16 cellular contexts compared by ENCODE assay signal in genomic region chr2:9694661-9695060, GRCh38.
DNase-seq lines count a peak whose midpoint lies in the region; ATAC-seq and TF ChIP-seq lines count a peak whose summit lies in the region.
"Had no signal": no experiment of that assay in that cellular context is flagged by ENCODE, and none has a peak within 500 bp of the region (broad histone marks: within the 10 kb centered on the region; RNA-seq: fewer than 3 reads in every experiment).

No MANE protein-coding gene starts in this region.

- H4K8ac ChIP-seq in H9 (replicated peaks; ENCODE audit: insufficient read length, low read depth, low read length) (no peak overlapping the region), mesendoderm (ENCODE audit: low read depth, low read length) (no peak overlapping the region)

- no peak overlapping the region for H3K14ac ChIP-seq in H9 (ENCODE audit: insufficient read depth, low read length)

- H3K27me3 ChIP-seq in H9 (ENCODE audit: insufficient read depth, low read length) = no peaks in the 10 kb centered on the region
- no peaks in the 10 kb centered on the region for H3K27me3 ChIP-seq in neural progenitor cell
- no peaks in the 10 kb centered on the region for H3K27me3 ChIP-seq in CD8-positive, alpha-beta T cell (ENCODE audit: insufficient read depth, low read length)
- no peaks in the 10 kb centered on the region for H3K27me3 ChIP-seq in mesendoderm (ENCODE audit: insufficient read depth, low read length, poor library complexity)

- H3K4me1 ChIP-seq in H9 (ENCODE audit: insufficient read depth, low read length) = peaks cover 10% of the 10 kb centered on the region; the same call in 1 of the 2 replicates
- peaks cover 7% of the 10 kb centered on the region for H3K4me1 ChIP-seq in neural progenitor cell
- peaks cover 5% of the 10 kb centered on the region for H3K4me1 ChIP-seq in CD8-positive, alpha-beta T cell (ENCODE audit: insufficient read depth, low read length)
- H3K4me1 ChIP-seq in mesendoderm (ENCODE audit: control insufficient read depth, low read depth, low read length) = no peaks in the 10 kb centered on the region
- H3K4me1 ChIP-seq: HAP-1 had no signal

- TF ChIP-seq CTCF in H9 (conservative IDR thresholded peaks at IDR 0.05) (no peak), neural progenitor cell (IDR thresholded peaks at IDR 0.05) (no peak)
- no peak for TF ChIP-seq CTCF in CD8-positive, alpha-beta T cell (IDR thresholded peaks at IDR 0.05)

- H2BK120ac ChIP-seq in H9 (ENCODE audit: low read depth, low read length, poor library complexity, severe bottlenecking) (no peak overlapping the region), mesendoderm (ENCODE audit: low read depth, low read length) (no peak overlapping the region)

- no peaks in the 10 kb centered on the region for H3K23me2 ChIP-seq in H9 (ENCODE audit: insufficient read length, low read depth, low read length, poor library complexity, severe bottlenecking)

- no peak overlapping the region for H3K4ac ChIP-seq in H9 (ENCODE audit: low read depth, low read length)
- H3K4ac ChIP-seq in mesendoderm (ENCODE audit: low read depth, low read length) = no peak overlapping the region

- DNase-seq in H9 (no peak), neural progenitor cell (ENCODE audit: low spot score) (no peak), mesendoderm (no peak)
- no peak for DNase-seq in central memory CD8-positive, alpha-beta T cell (ENCODE audit: low spot score in 2 of 2)
- no peak for DNase-seq in activated CD8-positive, alpha-beta memory T cell treated with anti-CD3 and anti-CD28 coated beads, Interleukin-2, amount 10 ng/mL, durations not matched to agents 7 days and 5 days
- DNase-seq in CD8-positive, alpha-beta T cell = no peak
- no peak for DNase-seq in activated naive CD4-positive, alpha-beta T cell treated with anti-CD3 and anti-CD28 coated beads, Interleukin-2, amount 50 U/mL, for 72 hours (ENCODE audit: low spot score in 2 of 2)
- DNase-seq: CD4-positive, alpha-beta memory T cell; COR-L47; DMS153; DND-41; GDM1 had no signal

- H3K9me3 ChIP-seq in H9 (ENCODE audit: control insufficient read depth, low read depth, low read length) (no peaks in the 10 kb centered on the region), neural progenitor cell (ENCODE audit: low read depth) (no peaks in the 10 kb centered on the region)
- H3K9me3 ChIP-seq in CD8-positive, alpha-beta T cell (ENCODE audit: low read length) = no peaks in the 10 kb centered on the region
- H3K9me3 ChIP-seq: HAP-1 had no signal

- no peak overlapping the region for H3K23ac ChIP-seq in H9 (ENCODE audit: insufficient read length, low read depth, low read length)
- H3K23ac ChIP-seq in mesendoderm (ENCODE audit: low read length) = no peak overlapping the region

- H3K36me3 ChIP-seq in neural progenitor cell = no peaks in the 10 kb centered on the region
- no peaks in the 10 kb centered on the region for H3K36me3 ChIP-seq in CD8-positive, alpha-beta T cell (ENCODE audit: insufficient read depth, low read length)
- H3K36me3 ChIP-seq in mesendoderm (ENCODE audit: control insufficient read depth, insufficient read depth, low read length) = no peaks in the 10 kb centered on the region
- H3K36me3 ChIP-seq: HAP-1 had no signal

- CTCF ChIA-PET in activated CD8-positive, alpha-beta memory T cell treated with anti-CD3 and anti-CD28 coated beads, Interleukin-2, amount 10 ng/mL, durations not matched to agents 7 days and 5 days (lab: Charles Lee) = interaction anchor here (2.6 to 3.2 kb wide), 2 partner anchors 10 to 12 kb away, joined by 6 to 13 read pairs; no protein-coding TSS in a partner anchor
- CTCF ChIA-PET in CD8-positive, alpha-beta T cell (lab: Charles Lee) = interaction anchor here (0.7 to 1.6 kb wide), 2 partner anchors 45 to 105 kb away, joined by 3 read pairs; no protein-coding TSS in a partner anchor

- WGBS in H9 (ENCODE audit: extremely low coverage, insufficient read length, low lambda C conversion rate) = no CpG with 5 or more reads among the region's 16 CpGs
- WGBS in mesendoderm (ENCODE audit: extremely low coverage, insufficient coverage, low lambda C conversion rate) = no CpG with 5 or more reads among the region's 16 CpGs

- no peaks in the 10 kb centered on the region for H3K79me2 ChIP-seq in H9 (ENCODE audit: insufficient read depth, low read length)
- H3K79me2 ChIP-seq in neural progenitor cell (ENCODE audit: low read depth) = no peaks in the 10 kb centered on the region
- no peaks in the 10 kb centered on the region for H3K79me2 ChIP-seq in mesendoderm (ENCODE audit: control insufficient read depth, insufficient read depth, low read length)

- intact Hi-C loops in CD8-positive, alpha-beta T cell (cut with DNase I, micrococcal nuclease) = no loop called here

- no peaks in the 10 kb centered on the region for H3K9me3 Mint-ChIP-seq in H9
- H3K9me3 Mint-ChIP-seq in central memory CD8-positive, alpha-beta T cell = no peaks in the 10 kb centered on the region
- H3K9me3 Mint-ChIP-seq in neural progenitor cell = no peaks in the 10 kb centered on the region
- H3K9me3 Mint-ChIP-seq in activated CD8-positive, alpha-beta memory T cell treated with anti-CD3 and anti-CD28 coated beads, Interleukin-2, amount 10 ng/mL, durations not matched to agents 7 days and 5 days (ENCODE audit: low read depth) = no peaks in the 10 kb centered on the region
- no peaks in the 10 kb centered on the region for H3K9me3 Mint-ChIP-seq in CD8-positive, alpha-beta T cell
- no peaks in the 10 kb centered on the region for H3K9me3 Mint-ChIP-seq in activated naive CD4-positive, alpha-beta T cell treated with anti-CD3 and anti-CD28 coated beads, Interleukin-2, amount 50 U/mL, for 72 hours
- H3K9me3 Mint-ChIP-seq: CD4-positive, alpha-beta memory T cell had no signal

- POLR2A ChIA-PET in CD8-positive, alpha-beta T cell (lab: Charles Lee) = no interaction called here

- H3K36me3 Mint-ChIP-seq in H9 (ENCODE audit: insufficient read depth in 1 of 3, low read depth in 3 of 3) = no peaks in the 10 kb centered on the region
- peaks cover 4% of the 10 kb centered on the region for H3K36me3 Mint-ChIP-seq in central memory CD8-positive, alpha-beta T cell (ENCODE audit: insufficient read depth)
- no peaks in the 10 kb centered on the region for H3K36me3 Mint-ChIP-seq in neural progenitor cell
- no peaks in the 10 kb centered on the region for H3K36me3 Mint-ChIP-seq in activated CD8-positive, alpha-beta memory T cell treated with anti-CD3 and anti-CD28 coated beads, Interleukin-2, amount 10 ng/mL, durations not matched to agents 7 days and 5 days
- H3K36me3 Mint-ChIP-seq in CD8-positive, alpha-beta T cell = no peaks in the 10 kb centered on the region
- H3K36me3 Mint-ChIP-seq in activated naive CD4-positive, alpha-beta T cell treated with anti-CD3 and anti-CD28 coated beads, Interleukin-2, amount 50 U/mL, for 72 hours = no peaks in the 10 kb centered on the region
- H3K36me3 Mint-ChIP-seq: CD4-positive, alpha-beta memory T cell had no signal

- H4K5ac ChIP-seq in H9 (ENCODE audit: insufficient read length, low read depth, low read length) (no peak overlapping the region), mesendoderm (ENCODE audit: low read length) (no peak overlapping the region)

- H3K27me3 Mint-ChIP-seq in H9 (ENCODE audit: low read depth) = peaks cover 4% of the 10 kb centered on the region
- no peaks in the 10 kb centered on the region for H3K27me3 Mint-ChIP-seq in central memory CD8-positive, alpha-beta T cell
- H3K27me3 Mint-ChIP-seq in neural progenitor cell (ENCODE audit: insufficient read depth, low read depth) = peaks cover 3% of the 10 kb centered on the region
- no peaks in the 10 kb centered on the region for H3K27me3 Mint-ChIP-seq in activated CD8-positive, alpha-beta memory T cell treated with anti-CD3 and anti-CD28 coated beads, Interleukin-2, amount 10 ng/mL, durations not matched to agents 7 days and 5 days
- no peaks in the 10 kb centered on the region for H3K27me3 Mint-ChIP-seq in CD8-positive, alpha-beta T cell (ENCODE audit: low read depth)
- H3K27me3 Mint-ChIP-seq: CD4-positive, alpha-beta memory T cell had no signal

- H2AFZ ChIP-seq in H9 (ENCODE audit: low read length) (peak overlapping the region; percentile 3), neural progenitor cell (replicated peaks) (peak overlapping the region; percentile 68)

- H2AK5ac ChIP-seq in H9 (ENCODE audit: insufficient read length, low read length) (no peak overlapping the region), mesendoderm (ENCODE audit: low read length) (no peak overlapping the region)

- ATAC-seq in central memory CD8-positive, alpha-beta T cell (replicated peaks; ENCODE audit: extremely low read depth, poor library complexity, severe bottlenecking) = no peak
- ATAC-seq in activated CD8-positive, alpha-beta memory T cell treated with anti-CD3 and anti-CD28 coated beads, Interleukin-2, amount 10 ng/mL, durations not matched to agents 7 days and 5 days = no peak
- no peak for ATAC-seq in CD8-positive, alpha-beta T cell
- no peak for ATAC-seq in activated naive CD4-positive, alpha-beta T cell treated with anti-CD3 and anti-CD28 coated beads, Interleukin-2, amount 50 U/mL, for 72 hours
- ATAC-seq: HepG2 had no signal

- H3K56ac ChIP-seq in H9 (ENCODE audit: insufficient read length, low read depth, low read length) (no peak overlapping the region), mesendoderm (ENCODE audit: low read length) (no peak overlapping the region)

- H3K4me1 Mint-ChIP-seq in H9 = peaks cover 22 to 27% of the 10 kb centered on the region in 2 experiments
- H3K4me1 Mint-ChIP-seq in central memory CD8-positive, alpha-beta T cell = peaks cover 19% of the 10 kb centered on the region
- peaks cover 30% of the 10 kb centered on the region for H3K4me1 Mint-ChIP-seq in neural progenitor cell
- peaks cover 44% of the 10 kb centered on the region for H3K4me1 Mint-ChIP-seq in activated CD8-positive, alpha-beta memory T cell treated with anti-CD3 and anti-CD28 coated beads, Interleukin-2, amount 10 ng/mL, durations not matched to agents 7 days and 5 days
- H3K4me1 Mint-ChIP-seq in CD8-positive, alpha-beta T cell (ENCODE audit: low read depth) = peaks cover 9% of the 10 kb centered on the region

- no peak overlapping the region for H2BK15ac ChIP-seq in H9 (ENCODE audit: low read depth, low read length)
- H2BK15ac ChIP-seq in mesendoderm (replicated peaks; ENCODE audit: low read depth) = no peak overlapping the region

- no peaks in the 10 kb centered on the region for H3F3A ChIP-seq in neural progenitor cell (ENCODE audit: low read depth)

- H2BK20ac ChIP-seq in H9 (ENCODE audit: low read depth, low read length, poor library complexity, severe bottlenecking) = no peak overlapping the region

- H3K18ac ChIP-seq in H9 (ENCODE audit: insufficient read length, low read depth, low read length) (no peak overlapping the region), mesendoderm (ENCODE audit: low read length) (no peak overlapping the region)

- no peak overlapping the region for H3K4me3 ChIP-seq in neural progenitor cell
- H3K4me3 ChIP-seq in CD8-positive, alpha-beta T cell (ENCODE audit: low read depth, low read length) = no peak overlapping the region
- no peak overlapping the region for H3K4me3 ChIP-seq in mesendoderm (ENCODE audit: low read length)
- H3K4me3 ChIP-seq: HAP-1 had no signal

- H3K27ac Mint-ChIP-seq in H9 (no peak overlapping the region), neural progenitor cell (peak overlapping the region; percentile 54)
- peak overlapping the region; percentile 33 for H3K27ac Mint-ChIP-seq in central memory CD8-positive, alpha-beta T cell (ENCODE audit: low read depth)
- H3K27ac Mint-ChIP-seq in activated CD8-positive, alpha-beta memory T cell treated with anti-CD3 and anti-CD28 coated beads, Interleukin-2, amount 10 ng/mL, durations not matched to agents 7 days and 5 days = no peak overlapping the region
- H3K27ac Mint-ChIP-seq in CD8-positive, alpha-beta T cell = no peak overlapping the region
- no peak overlapping the region for H3K27ac Mint-ChIP-seq in activated naive CD4-positive, alpha-beta T cell treated with anti-CD3 and anti-CD28 coated beads, Interleukin-2, amount 50 U/mL, for 72 hours
- H3K27ac Mint-ChIP-seq: B cell had no signal

- H3T11ph ChIP-seq in H9 (ENCODE audit: low read length) = no peak overlapping the region

- H3K9ac ChIP-seq in H9 (ENCODE audit: extremely low read depth, insufficient read length, low read length) (no peak overlapping the region), neural progenitor cell (no peak overlapping the region), mesendoderm (ENCODE audit: low read length) (no peak overlapping the region)

- H4K91ac ChIP-seq in H9 (ENCODE audit: insufficient read length, low read depth, low read length) = no peak overlapping the region

- no peak overlapping the region for H3K27ac ChIP-seq in H9 (ENCODE audit: insufficient read length, low read depth, low read length)
- no peak overlapping the region for H3K27ac ChIP-seq in neural progenitor cell
- no peak overlapping the region for H3K27ac ChIP-seq in CD8-positive, alpha-beta T cell (ENCODE audit: low read depth, low read length)
- no peak overlapping the region for H3K27ac ChIP-seq in mesendoderm (ENCODE audit: low read depth, low read length)
- H3K27ac ChIP-seq: C4-2B had no signal

- H3K4me3 Mint-ChIP-seq in H9 (no peak overlapping the region), neural progenitor cell (no peak overlapping the region)
- H3K4me3 Mint-ChIP-seq in central memory CD8-positive, alpha-beta T cell = no peak overlapping the region
- H3K4me3 Mint-ChIP-seq in activated CD8-positive, alpha-beta memory T cell treated with anti-CD3 and anti-CD28 coated beads, Interleukin-2, amount 10 ng/mL, durations not matched to agents 7 days and 5 days = no peak overlapping the region
- no peak overlapping the region for H3K4me3 Mint-ChIP-seq in CD8-positive, alpha-beta T cell
- H3K4me3 Mint-ChIP-seq: B cell had no signal

- H3K79me1 ChIP-seq in H9 (ENCODE audit: insufficient read depth, low read depth, low read length, poor library complexity, severe bottlenecking) (no peaks in the 10 kb centered on the region), mesendoderm (ENCODE audit: low read length) (no peaks in the 10 kb centered on the region)

- H2BK5ac ChIP-seq in H9 (ENCODE audit: insufficient read length, low read length) (no peak overlapping the region), mesendoderm (ENCODE audit: low read length) (no peak overlapping the region)

- H2BK12ac ChIP-seq in H9 (ENCODE audit: insufficient read length, low read depth, low read length) = no peak overlapping the region

- H3K4me2 ChIP-seq in H9 (ENCODE audit: insufficient read depth, insufficient read length, low read length) (no peak overlapping the region), neural progenitor cell (no peak overlapping the region), mesendoderm (ENCODE audit: low read length) (no peak overlapping the region)

- no peaks in the 10 kb centered on the region for H4K20me1 ChIP-seq in H9 (ENCODE audit: control insufficient read depth, insufficient read depth, insufficient read length)
- H4K20me1 ChIP-seq in neural progenitor cell (ENCODE audit: low read depth) = no peaks in the 10 kb centered on the region

Comparison
In these comparisons a context has a peak if more than half of its experiments do, and no peak if none do; other contexts are left out.
1. H3K27ac Mint-ChIP-seq: peak in central memory CD8-positive, alpha-beta T cell (single experiment) and neural progenitor cell (single experiment); none in H9 (0 of 3), activated CD8-positive, alpha-beta memory T cell treated with anti-CD3 and anti-CD28 coated beads, Interleukin-2, amount 10 ng/mL, durations not matched to agents 7 days and 5 days (single experiment), CD8-positive, alpha-beta T cell (single experiment) and activated naive CD4-positive, alpha-beta T cell treated with anti-CD3 and anti-CD28 coated beads, Interleukin-2, amount 50 U/mL, for 72 hours (0 of 2).